13 cellular contexts compared by ENCODE assay signal in the genomic region with DNA sequence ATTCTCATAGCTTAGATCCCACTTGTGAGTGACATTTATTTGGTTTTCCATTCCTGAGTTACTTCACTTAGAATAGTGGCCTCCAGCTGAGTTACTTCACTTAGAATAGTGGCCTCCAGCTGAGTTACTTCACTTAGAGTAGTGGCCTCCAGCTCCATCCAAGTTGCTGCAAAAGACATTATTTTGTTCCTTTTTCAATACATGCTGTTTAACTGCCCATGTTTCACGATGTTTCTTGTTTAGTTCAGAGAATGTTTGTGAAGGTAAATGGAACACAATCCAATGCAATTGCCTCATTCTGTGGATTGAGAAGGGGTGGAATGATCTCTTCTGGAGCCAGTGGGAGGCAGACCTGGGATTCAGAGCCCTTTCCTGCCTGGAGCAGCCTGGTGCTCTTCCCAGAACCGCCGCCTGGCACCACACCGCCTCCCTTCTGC.
DNase-seq lines count a peak whose midpoint lies in the region; ATAC-seq and TF ChIP-seq lines count a peak whose summit lies in the region.
"Had no signal": no experiment of that assay in that cellular context is flagged by ENCODE, and none has a peak within 500 bp of the region (broad histone marks: within the 10 kb centered on the region; RNA-seq: fewer than 3 reads in every experiment).

No MANE protein-coding gene starts in this region.

- TF ChIP-seq CTCF in neural cell (IDR thresholded peaks at IDR 0.05; ENCODE audit: poor library complexity, severe bottlenecking) = peak; percentile 45

- CTCF ChIA-PET in HEK293T (lab: Yijun Ruan, JAX) = interaction anchor here (0.8 to 1.0 kb wide), 2 partner anchors 88 to 170 kb away, joined by 3 to 5 read pairs; no protein-coding TSS in a partner anchor

- no peaks in the 10 kb centered on the region for H3K9me3 ChIP-seq in neural cell (ENCODE audit: low read length)

- DNase-seq in ELF-1 (ENCODE audit: low read depth, low spot score) (peak; percentile 31), HEK293T (ENCODE audit: extremely low spot score) (peak; percentile 75), SK-MEL-5 (ENCODE audit: low read depth, low spot score) (peak; percentile 44), G401 (ENCODE audit: low spot score) (no peak)
- DNase-seq in effector memory CD8-positive, alpha-beta T cell = no peak
- DNase-seq: C1 segment of cervical spinal cord; CD4-positive, alpha-beta T cell; DMS79; GDM1 had no signal

- TF ChIP-seq RAD21 in neural cell (conservative IDR thresholded peaks at IDR 0.05) = peak; percentile 31

- peaks cover 0 to 4% of the 10 kb centered on the region in 2 donors for H3K4me1 Mint-ChIP-seq in effector memory CD8-positive, alpha-beta T cell (ENCODE audit: low read depth in 2 of 2)
- H3K4me1 Mint-ChIP-seq: B cell had no signal

- no peak overlapping the region for H3K4me3 ChIP-seq in neural cell (ENCODE audit: low read length)

- peak; percentile 65 for TF ChIP-seq EP300 in neural cell (conservative IDR thresholded peaks at IDR 0.05; ENCODE audit: poor library complexity, severe bottlenecking)

- H3F3A ChIP-seq in neural cell (ENCODE audit: insufficient read depth, low read length, poor library complexity, severe bottlenecking) = peaks cover 4% of the 10 kb centered on the region

- no peaks in the 10 kb centered on the region for H3K36me3 ChIP-seq in neural cell (ENCODE audit: insufficient read depth, low read length)

- no peaks in the 10 kb centered on the region for H3K27me3 ChIP-seq in neural cell (ENCODE audit: insufficient read depth, low read depth, low read length)

- no peaks in the 10 kb centered on the region for H3K9me2 ChIP-seq in neural cell (ENCODE audit: insufficient read depth, low read length)

- H4K20me1 ChIP-seq in neural cell (ENCODE audit: insufficient read depth) = no peaks in the 10 kb centered on the region

- no peak overlapping the region for H3K27ac Mint-ChIP-seq in effector memory CD8-positive, alpha-beta T cell
- H3K27ac Mint-ChIP-seq: B cell; CD4-positive, alpha-beta T cell had no signal

- H3K4me3 Mint-ChIP-seq in effector memory CD8-positive, alpha-beta T cell = no peak overlapping the region
- H3K4me3 Mint-ChIP-seq: B cell; CD4-positive, alpha-beta T cell had no signal

- POLR2A ChIA-PET in HEK293T (lab: Yijun Ruan, JAX) = no interaction called here

- no peak overlapping the region for H3K9ac ChIP-seq in neural cell (ENCODE audit: low read length)

- in situ Hi-C loops in SK-MEL-5 (cut with HindIII; ENCODE audit: low pct_unique_long_range_greater_than_20kb, low sequenced_read_pairs) = no loop called here
- in situ Hi-C loops in G401 (cut with HindIII; ENCODE audit: low sequenced_read_pairs) = no loop called here

- H3K9me3 Mint-ChIP-seq in effector memory CD8-positive, alpha-beta T cell = peaks cover 0 to 2% of the 10 kb centered on the region in 2 donors

- ATAC-seq in HG03469 (IDR thresholded peaks at IDR 0.05; ENCODE audit: unreplicated experiment) = no peak
- no peak for ATAC-seq in effector memory CD8-positive, alpha-beta T cell (replicated peaks)
- ATAC-seq: HCT116 had no signal

- no peak overlapping the region for H2AFZ ChIP-seq in neural cell (ENCODE audit: low read depth, low read length)

- H3K4me2 ChIP-seq in neural cell (ENCODE audit: low read length) = no peak overlapping the region

- H3K79me2 ChIP-seq in neural cell (replicated peaks; ENCODE audit: insufficient read depth, low read length) = no peaks in the 10 kb centered on the region

- H3K36me3 Mint-ChIP-seq in effector memory CD8-positive, alpha-beta T cell (ENCODE audit: insufficient read depth) = no peaks in the 10 kb centered on the region

- H3K27me3 Mint-ChIP-seq in effector memory CD8-positive, alpha-beta T cell = no peaks in the 10 kb centered on the region
- H3K27me3 Mint-ChIP-seq: B cell had no signal

- H3K27ac ChIP-seq in neural cell (ENCODE audit: low read length) = peak overlapping the region; percentile 21

TF ChIP-seq in HEK293T, 16 proteins besides CTCF, POLR2A, EP300 and RAD21:
- TF ChIP-seq ARNT (IDR thresholded peaks at IDR 0.05) (peak; percentile 96), ELF4 (IDR thresholded peaks at IDR 0.05) (no peak), FOXM1 (IDR thresholded peaks at IDR 0.05; ENCODE audit: borderline replicate concordance) (no peak), ZNF384 (IDR thresholded peaks at IDR 0.05) (peak; percentile 57; the same call in 1 of the 2 replicates), CTBP1 (IDR thresholded peaks at IDR 0.05; ENCODE audit: borderline replicate concordance) (peak; percentile 99), L3MBTL2 (conservative IDR thresholded peaks at IDR 0.05) (no peak), SP1 (IDR thresholded peaks at IDR 0.05) (no peak), BHLHE40 (IDR thresholded peaks at IDR 0.05; ENCODE audit: borderline replicate concordance) (no peak), HDGF (IDR thresholded peaks at IDR 0.05; ENCODE audit: borderline replicate concordance) (no peak), FOXK2 (IDR thresholded peaks at IDR 0.05) (peak; percentile 59), FOXA1 (IDR thresholded peaks at IDR 0.05) (no peak), SUZ12 (IDR thresholded peaks at IDR 0.05) (no peak), TARDBP (IDR thresholded peaks at IDR 0.05) (peak; percentile 81), LEF1 (IDR thresholded peaks at IDR 0.05; ENCODE audit: borderline replicate concordance) (peak; percentile 81; the same call in 1 of the 2 replicates), NFRKB (IDR thresholded peaks at IDR 0.05) (no peak)
- TF ChIP-seq, protein P1, sequence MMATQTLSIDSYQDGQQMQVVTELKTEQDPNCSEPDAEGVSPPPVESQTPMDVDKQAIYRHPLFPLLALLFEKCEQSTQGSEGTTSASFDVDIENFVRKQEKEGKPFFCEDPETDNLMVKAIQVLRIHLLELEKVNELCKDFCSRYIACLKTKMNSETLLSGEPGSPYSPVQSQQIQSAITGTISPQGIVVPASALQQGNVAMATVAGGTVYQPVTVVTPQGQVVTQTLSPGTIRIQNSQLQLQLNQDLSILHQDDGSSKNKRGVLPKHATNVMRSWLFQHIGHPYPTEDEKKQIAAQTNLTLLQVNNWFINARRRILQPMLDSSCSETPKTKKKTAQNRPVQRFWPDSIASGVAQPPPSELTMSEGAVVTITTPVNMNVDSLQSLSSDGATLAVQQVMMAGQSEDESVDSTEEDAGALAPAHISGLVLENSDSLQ (IDR thresholded peaks at IDR 0.05) = peak; percentile 97

TF ChIP-seq in neural cell, 6 proteins besides CTCF, POLR2A, EP300 and RAD21:
- TF ChIP-seq, protein P2, sequence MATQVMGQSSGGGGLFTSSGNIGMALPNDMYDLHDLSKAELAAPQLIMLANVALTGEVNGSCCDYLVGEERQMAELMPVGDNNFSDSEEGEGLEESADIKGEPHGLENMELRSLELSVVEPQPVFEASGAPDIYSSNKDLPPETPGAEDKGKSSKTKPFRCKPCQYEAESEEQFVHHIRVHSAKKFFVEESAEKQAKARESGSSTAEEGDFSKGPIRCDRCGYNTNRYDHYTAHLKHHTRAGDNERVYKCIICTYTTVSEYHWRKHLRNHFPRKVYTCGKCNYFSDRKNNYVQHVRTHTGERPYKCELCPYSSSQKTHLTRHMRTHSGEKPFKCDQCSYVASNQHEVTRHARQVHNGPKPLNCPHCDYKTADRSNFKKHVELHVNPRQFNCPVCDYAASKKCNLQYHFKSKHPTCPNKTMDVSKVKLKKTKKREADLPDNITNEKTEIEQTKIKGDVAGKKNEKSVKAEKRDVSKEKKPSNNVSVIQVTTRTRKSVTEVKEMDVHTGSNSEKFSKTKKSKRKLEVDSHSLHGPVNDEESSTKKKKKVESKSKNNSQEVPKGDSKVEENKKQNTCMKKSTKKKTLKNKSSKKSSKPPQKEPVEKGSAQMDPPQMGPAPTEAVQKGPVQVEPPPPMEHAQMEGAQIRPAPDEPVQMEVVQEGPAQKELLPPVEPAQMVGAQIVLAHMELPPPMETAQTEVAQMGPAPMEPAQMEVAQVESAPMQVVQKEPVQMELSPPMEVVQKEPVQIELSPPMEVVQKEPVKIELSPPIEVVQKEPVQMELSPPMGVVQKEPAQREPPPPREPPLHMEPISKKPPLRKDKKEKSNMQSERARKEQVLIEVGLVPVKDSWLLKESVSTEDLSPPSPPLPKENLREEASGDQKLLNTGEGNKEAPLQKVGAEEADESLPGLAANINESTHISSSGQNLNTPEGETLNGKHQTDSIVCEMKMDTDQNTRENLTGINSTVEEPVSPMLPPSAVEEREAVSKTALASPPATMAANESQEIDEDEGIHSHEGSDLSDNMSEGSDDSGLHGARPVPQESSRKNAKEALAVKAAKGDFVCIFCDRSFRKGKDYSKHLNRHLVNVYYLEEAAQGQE (IDR thresholded peaks at IDR 0.05; ENCODE audit: borderline replicate concordance) = peak; percentile 97
- TF ChIP-seq TAF1 (IDR thresholded peaks at IDR 0.05; ENCODE audit: low read depth) (no peak), SMC3 (conservative IDR thresholded peaks at IDR 0.05; ENCODE audit: poor library complexity) (no peak), EZH2 (IDR thresholded peaks at IDR 0.05; ENCODE audit: borderline replicate concordance, insufficient read depth, low read length, poor library complexity, severe bottlenecking) (no peak), POLR2AphosphoS5 (IDR thresholded peaks at IDR 0.05) (peak; percentile 92), MXI1 (conservative IDR thresholded peaks at IDR 0.05; ENCODE audit: poor library complexity, severe bottlenecking) (no peak)

Comparison
In these comparisons a context has a peak if more than half of its experiments do, and no peak if none do; other contexts are left out.
1. DNase-seq: peak in ELF-1 (single experiment), HEK293T (single experiment) and SK-MEL-5 (single experiment); none in effector memory CD8-positive, alpha-beta T cell (0 of 3) and G401 (single experiment).